16 cellular contexts compared by ENCODE assay signal in genomic region chr16:6032438-6032837, GRCh38.
DNase-seq lines count a peak whose midpoint lies in the region; ATAC-seq and TF ChIP-seq lines count a peak whose summit lies in the region.
"Had no signal": no experiment of that assay in that cellular context is flagged by ENCODE, and none has a peak within 500 bp of the region (broad histone marks: within the 10 kb centered on the region; RNA-seq: fewer than 3 reads in every experiment).

No MANE protein-coding gene starts in this region.

- H3K4me3 Mint-ChIP-seq in neural progenitor cell (no peak overlapping the region), chondrocyte (ENCODE audit: unreplicated experiment) (no peak overlapping the region)
- no peak overlapping the region for H3K4me3 Mint-ChIP-seq in activated naive CD4-positive, alpha-beta T cell treated with anti-CD3 and anti-CD28 coated beads for 36 hours
- no peak overlapping the region for H3K4me3 Mint-ChIP-seq in naive thymus-derived CD4-positive, alpha-beta T cell
- H3K4me3 Mint-ChIP-seq: CD4-positive, CD25-positive, alpha-beta regulatory T cell had no signal

- no peak overlapping the region for H3K4me3 ChIP-seq in MM.1S (ENCODE audit: low read length)
- H3K4me3 ChIP-seq in neural progenitor cell: no peak overlapping the region
- no peak overlapping the region for H3K4me3 ChIP-seq in naive thymus-derived CD4-positive, alpha-beta T cell (ENCODE audit: low read length)

- intact Hi-C loops in activated naive CD4-positive, alpha-beta T cell treated with anti-CD3 and anti-CD28 coated beads for 36 hours (cut with micrococcal nuclease): no loop called here
- intact Hi-C loops in naive thymus-derived CD4-positive, alpha-beta T cell (cut with micrococcal nuclease): no loop called here

- H3K36me3 Mint-ChIP-seq in neural progenitor cell (peaks cover 7% of the 10 kb centered on the region), chondrocyte (ENCODE audit: low read depth) (no peaks in the 10 kb centered on the region)
- H3K36me3 Mint-ChIP-seq in activated naive CD4-positive, alpha-beta T cell treated with anti-CD3 and anti-CD28 coated beads for 36 hours (ENCODE audit: low read depth): no peaks in the 10 kb centered on the region
- H3K36me3 Mint-ChIP-seq in naive thymus-derived CD4-positive, alpha-beta T cell: no peaks in the 10 kb centered on the region
- H3K36me3 Mint-ChIP-seq: CD4-positive, CD25-positive, alpha-beta regulatory T cell had no signal

- H3K27ac Mint-ChIP-seq in neural progenitor cell (no peak overlapping the region), chondrocyte (ENCODE audit: unreplicated experiment) (no peak overlapping the region)
- H3K27ac Mint-ChIP-seq in activated naive CD4-positive, alpha-beta T cell treated with anti-CD3 and anti-CD28 coated beads for 36 hours: no peak overlapping the region
- H3K27ac Mint-ChIP-seq in naive thymus-derived CD4-positive, alpha-beta T cell: no peak overlapping the region
- H3K27ac Mint-ChIP-seq: CD4-positive, CD25-positive, alpha-beta regulatory T cell had no signal

- H4K20me1 ChIP-seq in MM.1S (ENCODE audit: insufficient read depth, low read length): no peaks in the 10 kb centered on the region
- no peaks in the 10 kb centered on the region for H4K20me1 ChIP-seq in neural progenitor cell (ENCODE audit: low read depth)

- peak; percentile 3 for DNase-seq in EH (ENCODE audit: low read depth)
- no peak for DNase-seq in MM.1S
- peak; percentile 75 for DNase-seq in cerebellar cortex (ENCODE audit: low spot score)
- no peak for DNase-seq in neural progenitor cell (ENCODE audit: low spot score)
- no peak for DNase-seq in activated naive CD4-positive, alpha-beta T cell treated with anti-CD3 and anti-CD28 coated beads for 36 hours
- DNase-seq in chondrocyte (ENCODE audit: low spot score): no peak
- no peak for DNase-seq in naive thymus-derived CD4-positive, alpha-beta T cell
- DNase-seq: Caco-2; CD4-positive, CD25-positive, alpha-beta regulatory T cell; DMS153; HCEC 1CT; KG1; NCI-H1048; NCI-H187; NCI-H446; PC-3 had no signal

- H3K27ac ChIP-seq in MM.1S (ENCODE audit: low read length): no peak overlapping the region
- H3K27ac ChIP-seq in neural progenitor cell: peak overlapping the region; percentile 43
- H3K27ac ChIP-seq in naive thymus-derived CD4-positive, alpha-beta T cell (ENCODE audit: low read depth, low read length): no peak overlapping the region

- no peak overlapping the region for H2AFZ ChIP-seq in MM.1S (ENCODE audit: low read length)
- peak overlapping the region; percentile 77 for H2AFZ ChIP-seq in neural progenitor cell (replicated peaks)

- no peak overlapping the region for H3K9ac ChIP-seq in MM.1S (ENCODE audit: low read length)
- H3K9ac ChIP-seq in neural progenitor cell: no peak overlapping the region

- POLR2A ChIA-PET in naive thymus-derived CD4-positive, alpha-beta T cell (lab: Charles Lee): no interaction called here

- H3K4me1 ChIP-seq in MM.1S (ENCODE audit: low read length) (no peaks in the 10 kb centered on the region), neural progenitor cell (peaks cover 22% of the 10 kb centered on the region)
- no peaks in the 10 kb centered on the region for H3K4me1 ChIP-seq in naive thymus-derived CD4-positive, alpha-beta T cell (ENCODE audit: control insufficient read depth in 2 of 2, insufficient read depth in 2 of 2, low read length in 2 of 2)
- H3K4me1 ChIP-seq: Caco-2 had no signal

- CTCF ChIA-PET in activated naive CD4-positive, alpha-beta T cell treated with anti-CD3 and anti-CD28 coated beads for 36 hours (lab: Charles Lee): no interaction called here
- CTCF ChIA-PET in naive thymus-derived CD4-positive, alpha-beta T cell (lab: Charles Lee): no interaction called here

- no peaks in the 10 kb centered on the region for H3K9me2 ChIP-seq in MM.1S (replicated peaks; ENCODE audit: insufficient read depth, low read length)

- no peaks in the 10 kb centered on the region for H3K9me3 ChIP-seq in MM.1S (replicated peaks; ENCODE audit: insufficient read depth, low read length)
- H3K9me3 ChIP-seq in neural progenitor cell (ENCODE audit: low read depth): no peaks in the 10 kb centered on the region
- H3K9me3 ChIP-seq in naive thymus-derived CD4-positive, alpha-beta T cell (ENCODE audit: control insufficient read depth in 2 of 3, low read length in 3 of 3): no peaks in the 10 kb centered on the region
- H3K9me3 ChIP-seq: Caco-2 had no signal

- H3K27me3 Mint-ChIP-seq in neural progenitor cell (ENCODE audit: insufficient read depth, low read depth) (no peaks in the 10 kb centered on the region), chondrocyte (ENCODE audit: low read depth) (peaks cover 1% of the 10 kb centered on the region)
- H3K27me3 Mint-ChIP-seq in activated naive CD4-positive, alpha-beta T cell treated with anti-CD3 and anti-CD28 coated beads for 36 hours (ENCODE audit: low read depth): no peaks in the 10 kb centered on the region
- peaks cover 0 to 5% (median 0%) of the 10 kb centered on the region in 5 donors for H3K27me3 Mint-ChIP-seq in naive thymus-derived CD4-positive, alpha-beta T cell
- H3K27me3 Mint-ChIP-seq: CD4-positive, CD25-positive, alpha-beta regulatory T cell had no signal

- no peaks in the 10 kb centered on the region for H3F3A ChIP-seq in MM.1S (ENCODE audit: insufficient read depth, low read length)
- peaks cover 11% of the 10 kb centered on the region for H3F3A ChIP-seq in neural progenitor cell (ENCODE audit: low read depth)

- H3K79me2 ChIP-seq in MM.1S (ENCODE audit: low read length) (no peaks in the 10 kb centered on the region), neural progenitor cell (ENCODE audit: low read depth) (no peaks in the 10 kb centered on the region)

- peaks cover 27% of the 10 kb centered on the region for H3K4me1 Mint-ChIP-seq in neural progenitor cell
- no peaks in the 10 kb centered on the region for H3K4me1 Mint-ChIP-seq in activated naive CD4-positive, alpha-beta T cell treated with anti-CD3 and anti-CD28 coated beads for 36 hours (ENCODE audit: low read depth)
- no peaks in the 10 kb centered on the region for H3K4me1 Mint-ChIP-seq in chondrocyte (ENCODE audit: low read depth)
- no peaks in the 10 kb centered on the region for H3K4me1 Mint-ChIP-seq in naive thymus-derived CD4-positive, alpha-beta T cell
- H3K4me1 Mint-ChIP-seq: CD4-positive, CD25-positive, alpha-beta regulatory T cell had no signal

- ATAC-seq in naive thymus-derived CD4-positive, alpha-beta T cell: no peak
- ATAC-seq: PC-3 had no signal

- H3K27me3 ChIP-seq in MM.1S (replicated peaks; ENCODE audit: insufficient read depth, low read length) (no peaks in the 10 kb centered on the region), neural progenitor cell (no peaks in the 10 kb centered on the region)
- no peaks in the 10 kb centered on the region for H3K27me3 ChIP-seq in naive thymus-derived CD4-positive, alpha-beta T cell (ENCODE audit: control insufficient read depth in 2 of 2, insufficient read depth in 2 of 2, low read length in 2 of 2)

- H3K36me3 ChIP-seq in MM.1S (replicated peaks; ENCODE audit: insufficient read depth, low read length) (no peaks in the 10 kb centered on the region), neural progenitor cell (no peaks in the 10 kb centered on the region)
- H3K36me3 ChIP-seq in naive thymus-derived CD4-positive, alpha-beta T cell (ENCODE audit: control insufficient read depth in 2 of 3, insufficient read depth in 3 of 3, low read length in 3 of 3): no peaks in the 10 kb centered on the region

- TF ChIP-seq CTCF in MM.1S (IDR thresholded peaks at IDR 0.05; ENCODE audit: low read length) (peak; percentile 10; the same call in 1 of the 2 replicates), neural progenitor cell (IDR thresholded peaks at IDR 0.05) (no peak), chondrocyte (IDR thresholded peaks at IDR 0.05) (no peak)

- H3K4me2 ChIP-seq in MM.1S (ENCODE audit: low read depth, low read length) (no peak overlapping the region), neural progenitor cell (peak overlapping the region; percentile 46)

- H3K9me3 Mint-ChIP-seq in neural progenitor cell: peaks cover 5% of the 10 kb centered on the region
- H3K9me3 Mint-ChIP-seq in activated naive CD4-positive, alpha-beta T cell treated with anti-CD3 and anti-CD28 coated beads for 36 hours: peaks cover 6% of the 10 kb centered on the region
- peaks cover 16% of the 10 kb centered on the region for H3K9me3 Mint-ChIP-seq in chondrocyte (ENCODE audit: low read depth)
- H3K9me3 Mint-ChIP-seq in naive thymus-derived CD4-positive, alpha-beta T cell: peaks cover 0 to 10% (median 4%) of the 10 kb centered on the region in 11 donors

Comparison
In these comparisons a context has a peak if more than half of its experiments do, and no peak if none do; other contexts are left out.
1. DNase-seq: peak in EH (single experiment) and cerebellar cortex (single experiment); none in MM.1S (single experiment), neural progenitor cell (single experiment), activated naive CD4-positive, alpha-beta T cell treated with anti-CD3 and anti-CD28 coated beads for 36 hours (single experiment), chondrocyte (single experiment) and naive thymus-derived CD4-positive, alpha-beta T cell (0 of 9).